Comparison of ENCODE assay signal across 10 cellular contexts in genomic region chr10:13758302-13758701, GRCh38.
DNase-seq lines count a peak whose midpoint lies in the region; FAIRE-seq and TF ChIP-seq lines count a peak whose summit lies in the region.
"Had no signal": no experiment of that assay in that cellular context is flagged by ENCODE, and none has a peak within 500 bp of the region (broad histone marks: within the 10 kb centered on the region; RNA-seq: fewer than 3 reads in every experiment).

No MANE protein-coding gene starts in this region.

- FAIRE-seq in GM12891 (lab: Jason Lieb, UNC): peak; percentile 90

- no peak for DNase-seq in GM12891 (ENCODE audit: insufficient read length, low spot score)
- DNase-seq in NCI-H1694 treated with DMSO at 0.1 percent for 48 hours (lab: John Stamatoyannopoulos, UW): peak; percentile 80
- peak; percentile 91 for DNase-seq in epithelial cell of esophagus (ENCODE audit: low read depth)
- no peak for DNase-seq in osteocyte (ENCODE audit: extremely low spot score, unreplicated experiment)
- no peak for DNase-seq in inferior parietal cortex (ENCODE audit: extremely low spot score)
- DNase-seq in kidney glomerular epithelial cell (lab: John Stamatoyannopoulos, UW): no peak
- no peak for DNase-seq in NCI-H2107 (lab: John Stamatoyannopoulos, UW)
- DNase-seq in NCI-H748 treated with DMSO at 0.1 percent for 48 hours (lab: John Stamatoyannopoulos, UW): no peak
- DNase-seq: activated naive CD4-positive, alpha-beta T cell treated with anti-CD3 and anti-CD28 coated beads, Interleukin-2, amount 10 ng/mL, durations not matched to agents 7 days and 5 days; NCI-H524 treated with DMSO at 0.1 percent for 48 hours had no signal

- peak overlapping the region; percentile 88 for H3K27ac Mint-ChIP-seq in osteocyte (ENCODE audit: unreplicated experiment)
- H3K27ac Mint-ChIP-seq: activated naive CD4-positive, alpha-beta T cell treated with anti-CD3 and anti-CD28 coated beads, Interleukin-2, amount 10 ng/mL, durations not matched to agents 7 days and 5 days had no signal

- H3K9me3 Mint-ChIP-seq in osteocyte (ENCODE audit: unreplicated experiment): no peaks in the 10 kb centered on the region
- H3K9me3 Mint-ChIP-seq: activated naive CD4-positive, alpha-beta T cell treated with anti-CD3 and anti-CD28 coated beads, Interleukin-2, amount 10 ng/mL, durations not matched to agents 7 days and 5 days had no signal

- H3K36me3 Mint-ChIP-seq in osteocyte (ENCODE audit: unreplicated experiment): peaks cover 35% of the 10 kb centered on the region
- H3K36me3 Mint-ChIP-seq: activated naive CD4-positive, alpha-beta T cell treated with anti-CD3 and anti-CD28 coated beads, Interleukin-2, amount 10 ng/mL, durations not matched to agents 7 days and 5 days had no signal

- H3K4me3 ChIP-seq in epithelial cell of esophagus (ENCODE audit: low read length): no peak overlapping the region

- no peak for TF ChIP-seq POLR2A in GM12891 (IDR thresholded peaks at IDR 0.05; ENCODE audit: low read depth, low read length)

- H3K27me3 Mint-ChIP-seq in osteocyte (ENCODE audit: unreplicated experiment): no peaks in the 10 kb centered on the region

- peak overlapping the region; percentile 42 for H3K4me3 Mint-ChIP-seq in osteocyte (ENCODE audit: unreplicated experiment)
- H3K4me3 Mint-ChIP-seq: activated naive CD4-positive, alpha-beta T cell treated with anti-CD3 and anti-CD28 coated beads, Interleukin-2, amount 10 ng/mL, durations not matched to agents 7 days and 5 days had no signal

- no peak for TF ChIP-seq CTCF in epithelial cell of esophagus (IDR thresholded peaks at IDR 0.05; ENCODE audit: insufficient read depth, low read depth, low read length, missing control alignments)
- TF ChIP-seq CTCF in osteocyte (IDR thresholded peaks at IDR 0.05): no peak

- peaks cover 60% of the 10 kb centered on the region for H3K4me1 Mint-ChIP-seq in osteocyte (ENCODE audit: unreplicated experiment)

TF ChIP-seq in GM12891, 5 proteins besides CTCF, POLR2A, EP300 and RAD21:
- TF ChIP-seq POU2F2 (IDR thresholded peaks at IDR 0.05; ENCODE audit: low read depth, low read length) (no peak), PAX5 (IDR thresholded peaks at IDR 0.05; ENCODE audit: insufficient read depth, low read length, severe bottlenecking) (no peak), SPI1 (IDR thresholded peaks at IDR 0.05; ENCODE audit: low read depth, low read length) (no peak), POLR2AphosphoS5 (IDR thresholded peaks at IDR 0.05; ENCODE audit: low read depth, low read length) (no peak), TAF1 (IDR thresholded peaks at IDR 0.05; ENCODE audit: low read depth, low read length) (no peak)

Comparison
In these comparisons a context has a peak if more than half of its experiments do, and no peak if none do; other contexts are left out.
1. DNase-seq: peak in NCI-H1694 treated with DMSO at 0.1 percent for 48 hours (single experiment) and epithelial cell of esophagus (single experiment); none in GM12891 (single experiment), osteocyte (single experiment), inferior parietal cortex (single experiment), kidney glomerular epithelial cell (single experiment), NCI-H2107 (single experiment) and NCI-H748 treated with DMSO at 0.1 percent for 48 hours (single experiment).